8 cellular contexts compared by ENCODE assay signal in the genomic region with DNA sequence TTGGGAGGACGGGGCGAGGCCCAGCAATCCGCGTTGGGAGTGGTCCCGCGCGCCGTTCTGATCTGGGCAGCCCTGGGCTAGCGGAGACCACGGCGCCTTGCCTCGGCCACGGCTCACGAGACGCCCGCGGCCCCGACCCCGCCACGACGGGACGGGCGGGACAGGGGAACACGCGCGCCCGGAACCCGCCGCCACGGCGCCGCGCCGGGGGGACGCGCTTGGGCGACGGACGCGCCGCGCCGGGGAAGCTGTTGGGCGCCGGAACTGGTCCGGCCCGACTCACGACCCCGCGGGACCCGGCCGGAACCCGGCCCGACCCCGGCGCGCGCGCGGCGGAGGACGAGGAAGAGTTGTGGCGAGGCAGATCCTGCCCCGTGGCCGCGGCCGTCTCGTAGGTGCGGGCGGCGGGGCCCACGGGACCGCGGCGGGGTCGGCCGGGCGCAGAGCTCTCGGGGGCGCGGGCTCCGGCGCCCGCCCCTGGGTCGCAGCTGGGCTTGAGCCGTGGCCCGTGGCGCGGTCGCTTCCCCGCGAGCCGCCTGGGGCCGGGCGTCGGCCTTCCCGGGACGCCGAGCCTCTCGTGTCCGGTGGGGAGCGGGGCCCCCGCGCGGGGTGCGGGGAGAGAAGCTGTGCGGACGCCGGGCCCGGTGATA. TPM values are rescaled to one million over a fixed set of nuclear protein-coding genes. Genes with fewer than 3 reads are reported as not detected.
DNase-seq lines count a peak whose midpoint lies in the region; ATAC-seq, FAIRE-seq and TF ChIP-seq lines count a peak whose summit lies in the region.

A gene (plus strand): TSS at position 251 of the 650 bp plus-strand sequence. CDS start 6,830 bp downstream, outside the sequence.

- peak within 1 kb of the TSS; percentile 72 for H3K4me3 ChIP-seq in GM06990 (replicated peaks; ENCODE audit: low read depth, low read length)
- H3K4me3 ChIP-seq in neutrophil (ENCODE audit: low read depth in 1 of 2, low read length in 1 of 2) = peak within 1 kb of the TSS; percentile 63 to 72

- H3K36me3 ChIP-seq in GM06990 (ENCODE audit: control insufficient read depth, insufficient read depth, low read length) = no peaks in the 10 kb centered on the region
- no peaks in the 10 kb centered on the region for H3K36me3 ChIP-seq in neutrophil

- FAIRE-seq in frontal cortex (lab: Jason Lieb, UNC) = no peak

- peaks cover 2% of the 10 kb centered on the region; the same call in 1 of the 2 replicates for H3K27me3 ChIP-seq in GM06990 (replicated peaks; ENCODE audit: control insufficient read depth, insufficient read depth, low read length)
- peaks cover 46% of the 10 kb centered on the region for H3K27me3 ChIP-seq in neutrophil

- peak; percentile 59 for TF ChIP-seq POLR2A in Raji (IDR thresholded peaks at IDR 0.05; ENCODE audit: insufficient read depth, low read depth, low read length)

- ATAC-seq in HG02759 (IDR thresholded peaks at IDR 0.05; ENCODE audit: unreplicated experiment) (peak; percentile 62), HG02623 (IDR thresholded peaks at IDR 0.05; ENCODE audit: unreplicated experiment) (no peak)

- H3K4me1 ChIP-seq in neutrophil (ENCODE audit: control insufficient read depth in 1 of 2, insufficient read depth in 1 of 2, low read depth in 1 of 2, low read length in 1 of 2) = peaks cover 16 to 19% of the 10 kb centered on the region in 2 experiments

- no peaks in the 10 kb centered on the region for H3K9me3 ChIP-seq in neutrophil

- no peak for TF ChIP-seq CTCF in GM06990 (IDR thresholded peaks at IDR 0.05; ENCODE audit: insufficient read depth, low read length, poor library complexity, severe bottlenecking)
- TF ChIP-seq CTCF in neutrophil (IDR thresholded peaks at IDR 0.05) = no peak

- peak within 1 kb of the TSS; percentile 41 for H3K27ac ChIP-seq in neutrophil
- H3K27ac ChIP-seq in substantia nigra (ENCODE audit: low read depth, low read length, poor library complexity, severe bottlenecking) = peak within 1 kb of the TSS; percentile 42

- DNase-seq in GM06990 (ENCODE audit: extremely low read depth, insufficient read length) (peak; percentile 85), frontal cortex (ENCODE audit: low spot score in 2 of 2) (peak; percentile 90 to 92), substantia nigra (lab: John Stamatoyannopoulos, UW) (peak in 39 of 49 donors; percentile 7 to 79 (median 43))
- peak; percentile 27 to 55 (median 38) for DNase-seq in activated naive CD4-positive, alpha-beta T cell (lab: John Stamatoyannopoulos, UW)

RNA-seq across cellular contexts. Expression of the gene that starts here (rescaled TPM):
- total RNA-seq in frontal cortex = 9.0 TPM

Comparison
In these comparisons a context has a peak if more than half of its experiments do, and no peak if none do; other contexts are left out.
1. DNase-seq: peak in every context shown above with its lines; median percentile 91 in frontal cortex; 85 in GM06990; 43 in substantia nigra; 38 in activated naive CD4-positive, alpha-beta T cell.